1 cellular context compared by ENCODE assay signal in genomic region chr14:58297762-58298476, GRCh38.
TF ChIP-seq lines count a peak whose summit lies in the region.

No MANE protein-coding gene starts in this region.

TF ChIP-seq in HEK293, 187 proteins besides CTCF, POLR2A, EP300 and RAD21 (continued from another document and continues in another):
- TF ChIP-seq PRDM2 (tag by site-specific recombination; IDR thresholded peaks at IDR 0.05; ENCODE audit: borderline replicate concordance), result no peak
- no peak for TF ChIP-seq ZNF121 (tag by site-specific recombination; IDR thresholded peaks at IDR 0.05)
- no peak; the same call in 1 of the 2 replicates for TF ChIP-seq ZNF580 (tag by site-specific recombination; IDR thresholded peaks at IDR 0.05)
- TF ChIP-seq ZNF548 (tag by site-specific recombination; IDR thresholded peaks at IDR 0.05), result no peak
- TF ChIP-seq ZNF747 (tag by site-specific recombination; IDR thresholded peaks at IDR 0.05), result no peak
- TF ChIP-seq ZNF140 (tag by site-specific recombination; IDR thresholded peaks at IDR 0.05), result no peak
- no peak for TF ChIP-seq HIC1 (tag by site-specific recombination; IDR thresholded peaks at IDR 0.05)
- TF ChIP-seq KLF17 (tag by site-specific recombination; IDR thresholded peaks at IDR 0.05), result peak; percentile 65; the same call in 1 of the 2 replicates
- no peak for TF ChIP-seq ZNF677 (tag by site-specific recombination; IDR thresholded peaks at IDR 0.05)
- TF ChIP-seq SETDB1 (IDR thresholded peaks at IDR 0.05; ENCODE audit: insufficient read length, low read length), result peak; percentile 32
- TF ChIP-seq BCL11B (tag by site-specific recombination; IDR thresholded peaks at IDR 0.05; ENCODE audit: low read depth), result no peak
- no peak for TF ChIP-seq ZNF426 (tag by site-specific recombination; IDR thresholded peaks at IDR 0.05)
- no peak for TF ChIP-seq ZSCAN16 (tag by site-specific recombination; IDR thresholded peaks at IDR 0.05)
- TF ChIP-seq GLIS1 (tag by site-specific recombination; IDR thresholded peaks at IDR 0.05), result peak; percentile 49; the same call in 1 of the 2 replicates
- no peak for TF ChIP-seq ZNF184 (tag by site-specific recombination; IDR thresholded peaks at IDR 0.05)
- no peak for TF ChIP-seq ZNF146 (tag by site-specific recombination; IDR thresholded peaks at IDR 0.05)
- TF ChIP-seq ZNF785 (tag by site-specific recombination; IDR thresholded peaks at IDR 0.05), result no peak
- TF ChIP-seq FEZF1 (tag by site-specific recombination; IDR thresholded peaks at IDR 0.05), result no peak
- no peak for TF ChIP-seq ZNF513 (tag by site-specific recombination; IDR thresholded peaks at IDR 0.05)
- no peak for TF ChIP-seq ZNF223 (tag by site-specific recombination; IDR thresholded peaks at IDR 0.05)
- TF ChIP-seq PBX3 (CRISPR knock-in tag; IDR thresholded peaks at IDR 0.05), result no peak
- TF ChIP-seq ZNF510 (tag by site-specific recombination; IDR thresholded peaks at IDR 0.05; ENCODE audit: insufficient replicate concordance), result no peak
- TF ChIP-seq IKZF3 (tag by site-specific recombination; IDR thresholded peaks at IDR 0.05), result no peak
- TF ChIP-seq KLF10 (tag by site-specific recombination; IDR thresholded peaks at IDR 0.05), result peak; percentile 64
- TF ChIP-seq ZNF692 (tag by site-specific recombination; IDR thresholded peaks at IDR 0.05), result peak; percentile 60
- no peak for TF ChIP-seq ZSCAN18 (tag by site-specific recombination; IDR thresholded peaks at IDR 0.05)
- no peak for TF ChIP-seq ZNF174 (tag by site-specific recombination; IDR thresholded peaks at IDR 0.05)
- TF ChIP-seq GLIS2 (tag by site-specific recombination; IDR thresholded peaks at IDR 0.05), result peak; percentile 37; the same call in 1 of the 2 replicates
- no peak for TF ChIP-seq ZNF280C (tag by site-specific recombination; IDR thresholded peaks at IDR 0.05)
- peak; percentile 53 for TF ChIP-seq KLF1 (tag by site-specific recombination; IDR thresholded peaks at IDR 0.05)
- TF ChIP-seq ZFP3 (tag by site-specific recombination; IDR thresholded peaks at IDR 0.05; ENCODE audit: low read depth), result no peak
- peak; percentile 90 for TF ChIP-seq YY2 (tag by site-specific recombination; IDR thresholded peaks at IDR 0.05)
- peak; percentile 76; the same call in 1 of the 2 replicates for TF ChIP-seq ATF2 (tag by site-specific recombination; IDR thresholded peaks at IDR 0.05; ENCODE audit: low read depth)
- TF ChIP-seq ZNF544 (tag by site-specific recombination; IDR thresholded peaks at IDR 0.05), result no peak
- no peak for TF ChIP-seq ZNF132 (tag by site-specific recombination; IDR thresholded peaks at IDR 0.05; ENCODE audit: borderline replicate concordance)
- TF ChIP-seq TRIM28 (IDR thresholded peaks at IDR 0.05; ENCODE audit: borderline replicate concordance, low read length), result peak; percentile 32; the same call in 1 of the 2 replicates
- TF ChIP-seq ZBTB49 (tag by site-specific recombination; IDR thresholded peaks at IDR 0.05; ENCODE audit: low read depth), result no peak
